Comparison of ENCODE assay signal across 10 cellular contexts in genomic region chr13:23656637-23657036, GRCh38.
DNase-seq lines count a peak whose midpoint lies in the region; TF ChIP-seq lines count a peak whose summit lies in the region.
"Had no signal": no experiment of that assay in that cellular context is flagged by ENCODE, and none has a peak within 500 bp of the region (broad histone marks: within the 10 kb centered on the region; RNA-seq: fewer than 3 reads in every experiment).

No MANE protein-coding gene starts in this region.

- no peaks in the 10 kb centered on the region for H3K4me1 ChIP-seq in uterus
- H3K4me1 ChIP-seq in hepatocyte (ENCODE audit: insufficient read depth): peaks cover 17% of the 10 kb centered on the region
- peaks cover 4% of the 10 kb centered on the region for H3K4me1 ChIP-seq in BE2C

- no peak overlapping the region for H3K4me2 ChIP-seq in hepatocyte

- TF ChIP-seq CTCF in uterus (IDR thresholded peaks at IDR 0.05) (no peak), hepatocyte (IDR thresholded peaks at IDR 0.05; ENCODE audit: poor library complexity) (no peak), BE2C (IDR thresholded peaks at IDR 0.05; ENCODE audit: low read depth, low read length) (no peak)

- intact Hi-C loops in uterus (cut with DNase I; ENCODE audit: low total_unique reads): no loop called here

- H2AFZ ChIP-seq in hepatocyte: no peak overlapping the region

- no peak for TF ChIP-seq POLR2A in uterus (IDR thresholded peaks at IDR 0.05)

- H3K9me3 ChIP-seq in uterus: no peaks in the 10 kb centered on the region
- H3K9me3 ChIP-seq in hepatocyte (ENCODE audit: low read depth): no peaks in the 10 kb centered on the region
- H3K9me3 ChIP-seq in BE2C: no peaks in the 10 kb centered on the region

- H3K36me3 ChIP-seq in uterus (no peaks in the 10 kb centered on the region), hepatocyte (replicated peaks; ENCODE audit: insufficient read depth, low read depth) (no peaks in the 10 kb centered on the region), BE2C (no peaks in the 10 kb centered on the region)

- H3K27ac ChIP-seq in uterus (peak overlapping the region; percentile 34 to 35), hepatocyte (no peak overlapping the region)

- peak; percentile 2 for DNase-seq in NCI-H345 (lab: John Stamatoyannopoulos, UW)
- no peak for DNase-seq in NCI-H345 treated with DMSO at 0.1 percent for 48 hours (lab: John Stamatoyannopoulos, UW; ENCODE audit: unreplicated experiment)
- DNase-seq in NCI-H69 (lab: John Stamatoyannopoulos, UW): peak; percentile 93
- peak; percentile 44 for DNase-seq in fibroblast of gingiva (ENCODE audit: low read depth)
- no peak for DNase-seq in uterus
- DNase-seq in hepatocyte (ENCODE audit: low spot score): no peak
- DNase-seq in NCI-H1048 (lab: John Stamatoyannopoulos, UW): no peak
- DNase-seq in BE2C: no peak
- DNase-seq: activated naive CD8-positive, alpha-beta T cell treated with anti-CD3 and anti-CD28 coated beads, Interleukin-2, amount 10 ng/mL, durations not matched to agents 7 days and 5 days; PC-3 had no signal

- no peak overlapping the region for H3K4me3 ChIP-seq in uterus
- no peak overlapping the region for H3K4me3 ChIP-seq in hepatocyte
- no peak overlapping the region for H3K4me3 ChIP-seq in BE2C (ENCODE audit: low read depth, low read length)

- 54% methylated on average over 3 of the region's 3 CpGs for WGBS in hepatocyte (ENCODE audit: low lambda C conversion rate, missing lambda C conversion rate)

- H4K20me1 ChIP-seq in hepatocyte (ENCODE audit: insufficient read depth, poor library complexity, severe bottlenecking): no peaks in the 10 kb centered on the region

- H3K79me2 ChIP-seq in hepatocyte: no peaks in the 10 kb centered on the region

- H3K9me2 ChIP-seq in hepatocyte (replicated peaks; ENCODE audit: insufficient read depth): no peaks in the 10 kb centered on the region

- H3K27me3 ChIP-seq in uterus: no peaks in the 10 kb centered on the region
- no peaks in the 10 kb centered on the region for H3K27me3 ChIP-seq in hepatocyte
- no peaks in the 10 kb centered on the region for H3K27me3 ChIP-seq in BE2C

Comparison
In these comparisons a context has a peak if more than half of its experiments do, and no peak if none do; other contexts are left out.
1. DNase-seq: peak in NCI-H345 (single experiment), NCI-H69 (single experiment) and fibroblast of gingiva (single experiment); none in NCI-H345 treated with DMSO at 0.1 percent for 48 hours (single experiment), uterus (0 of 2), hepatocyte (single experiment), NCI-H1048 (single experiment) and BE2C (single experiment).